9 cellular contexts compared by ENCODE assay signal in genomic region chr5:178207183-178207916, GRCh38. TPM values are rescaled to one million over a fixed set of nuclear protein-coding genes. Genes with fewer than 3 reads are reported as not detected.
DNase-seq lines count a peak whose midpoint lies in the region; ATAC-seq, FAIRE-seq and TF ChIP-seq lines count a peak whose summit lies in the region.
"Had no signal": no experiment of that assay in that cellular context is flagged by ENCODE, and none has a peak within 500 bp of the region (broad histone marks: within the 10 kb centered on the region; RNA-seq: fewer than 3 reads in every experiment).

No MANE protein-coding gene starts in this region.

- H3K36me3 Mint-ChIP-seq in IgD-negative memory B cell, result peaks cover 3% of the 10 kb centered on the region

- TF ChIP-seq POLR2A in A549 (IDR thresholded peaks at IDR 0.05; ENCODE audit: low read length) (no peak), body of pancreas (IDR thresholded peaks at IDR 0.05) (no peak)

- H3K4me1 ChIP-seq in A549 (peaks cover 26% of the 10 kb centered on the region), body of pancreas (peaks cover 27% of the 10 kb centered on the region), mesenchymal stem cell (ENCODE audit: control insufficient read depth, insufficient read depth, low read depth, low read length) (peaks cover 16% of the 10 kb centered on the region)

- CTCF ChIA-PET in A549 (lab: Yijun Ruan, JAX), result interaction anchor here (0.9 kb wide), 1 partner anchor 18 kb away, joined by 3 read pairs; no protein-coding TSS in a partner anchor

- intact Hi-C loops in body of pancreas (cut with DNase I), result loop anchor here (10.0 kb wide), 1 partner anchor 83 kb away; no protein-coding TSS in a partner anchor

- H2BK120ac ChIP-seq in mesenchymal stem cell (ENCODE audit: low read depth, low read length), result no peak overlapping the region

- no peak overlapping the region for H2BK5ac ChIP-seq in mesenchymal stem cell (ENCODE audit: low read depth, low read length, poor library complexity, severe bottlenecking)

- peak overlapping the region; percentile 96 for H3K9ac ChIP-seq in mesenchymal stem cell (ENCODE audit: low read length)

- H3K27me3 ChIP-seq in body of pancreas (no peaks in the 10 kb centered on the region), mesenchymal stem cell (ENCODE audit: control insufficient read depth in 1 of 2, insufficient read depth in 1 of 2, low read length in 2 of 2) (no peaks in the 10 kb centered on the region)

- no peak for TF ChIP-seq CTCF in A549 (IDR thresholded peaks at IDR 0.05)
- no peak for TF ChIP-seq CTCF in body of pancreas (IDR thresholded peaks at IDR 0.05)

- H4K91ac ChIP-seq in mesenchymal stem cell (ENCODE audit: low read length), result no peak overlapping the region

- peak overlapping the region in 2 of 3 donors; percentile 81 to 83 for H3K27ac Mint-ChIP-seq in IgD-negative memory B cell

- H2AFZ ChIP-seq in mesenchymal stem cell (ENCODE audit: low read depth, low read length), result no peak overlapping the region

- peaks cover 0 to 2% (median 0%) of the 10 kb centered on the region in 3 donors for H3K9me3 Mint-ChIP-seq in IgD-negative memory B cell

- H3K4me3 Mint-ChIP-seq in IgD-negative memory B cell, result peak overlapping the region; percentile 12 to 88 (median 72)

- TF ChIP-seq RAD21 in A549 (conservative IDR thresholded peaks at IDR 0.05 in 1 of 2, IDR thresholded peaks at IDR 0.05 in 1 of 2), result no peak

- no peak overlapping the region for H2BK15ac ChIP-seq in mesenchymal stem cell (ENCODE audit: low read depth, poor library complexity, severe bottlenecking)

- WGBS in A549 (ENCODE audit: missing lambda C conversion rate), result 85% methylated on average over 5 of the region's 5 CpGs
- WGBS in body of pancreas, 2 donors, result 58 to 68% methylated on average over 5 of the region's 5 CpGs
- 94% methylated on average over 5 of the region's 5 CpGs for WGBS in mesenchymal stem cell

- H3K27me3 Mint-ChIP-seq in IgD-negative memory B cell, result no peaks in the 10 kb centered on the region

- no peak overlapping the region for H2AK5ac ChIP-seq in mesenchymal stem cell (ENCODE audit: low read length, severe bottlenecking)

- H3K4me3 ChIP-seq in A549 (no peak overlapping the region), body of pancreas (no peak overlapping the region), mesenchymal stem cell (ENCODE audit: insufficient read depth in 1 of 2, low read depth in 1 of 2, low read length in 2 of 2) (peak overlapping the region in 1 of 2 experiments; percentile 100)

- H3K23ac ChIP-seq in mesenchymal stem cell (ENCODE audit: low read length in 2 of 2), result peak overlapping the region in 1 of 2 experiments; percentile 8

- no peak overlapping the region for H3K14ac ChIP-seq in mesenchymal stem cell (ENCODE audit: low read length in 2 of 2)

- H4K8ac ChIP-seq in mesenchymal stem cell (ENCODE audit: low read length), result no peak overlapping the region

- peak overlapping the region; percentile 89 for H3K4me2 ChIP-seq in A549
- no peak overlapping the region for H3K4me2 ChIP-seq in mesenchymal stem cell (ENCODE audit: low read length, poor library complexity, severe bottlenecking)

- no peak overlapping the region for H2BK12ac ChIP-seq in mesenchymal stem cell (ENCODE audit: low read length in 2 of 2)

- no peak for FAIRE-seq in A549 (lab: Jason Lieb, UNC)

- DNase-seq in A549 (ENCODE audit: low read depth in 1 of 2, low spot score in 1 of 2) (peak in 1 of 2 experiments; percentile 31), body of pancreas (peak; percentile 56 to 77 (median 64)), mesenchymal stem cell (no peak)
- no peak for DNase-seq in stimulated activated CD4-positive, alpha-beta T cell treated with anti-CD3 and anti-CD28 coated beads, Interleukin-12 subunit alpha, Interleukin-12 subunit beta, amount 100 ng/mL, for 4 hours
- DNase-seq in stimulated activated CD8-positive, alpha-beta memory T cell treated with anti-CD3 and anti-CD28 coated beads, Interleukin-4, amount 100 ng/mL, for 48 hours, result no peak
- DNase-seq: NCI-H524 treated with DMSO at 0.1 percent for 48 hours had no signal

- no peaks in the 10 kb centered on the region for H3K9me3 ChIP-seq in A549
- no peaks in the 10 kb centered on the region for H3K9me3 ChIP-seq in body of pancreas
- H3K9me3 ChIP-seq in mesenchymal stem cell (ENCODE audit: control insufficient read depth, low read length), result no peaks in the 10 kb centered on the region

- H3K27ac ChIP-seq in A549, result no peak overlapping the region
- peak overlapping the region in 1 of 4 donors; percentile 95 for H3K27ac ChIP-seq in body of pancreas
- H3K27ac ChIP-seq in mesenchymal stem cell (ENCODE audit: low read length, poor library complexity, severe bottlenecking), result no peak overlapping the region

- H3K4me1 Mint-ChIP-seq in IgD-negative memory B cell, result peaks cover 13 to 19% (median 16%) of the 10 kb centered on the region in 3 donors

- POLR2A ChIA-PET in A549 (lab: Yijun Ruan, JAX), result no interaction called here

- H3K18ac ChIP-seq in mesenchymal stem cell (ENCODE audit: low read depth in 1 of 2, low read length in 2 of 2), result no peak overlapping the region

- no peak for ATAC-seq in A549
- no peak for ATAC-seq in body of pancreas
- no peak for ATAC-seq in HG03432 (IDR thresholded peaks at IDR 0.05; ENCODE audit: unreplicated experiment)
- ATAC-seq in GM18868 (IDR thresholded peaks at IDR 0.05; ENCODE audit: unreplicated experiment), result no peak

- no peak for TF ChIP-seq EP300 in A549 (IDR thresholded peaks at IDR 0.05)

- no peak overlapping the region for H3K4ac ChIP-seq in mesenchymal stem cell (ENCODE audit: low read depth in 1 of 2, low read length in 2 of 2)

- H3K79me1 ChIP-seq in mesenchymal stem cell (replicated peaks; ENCODE audit: low read length, poor library complexity, severe bottlenecking), result peaks cover 16% of the 10 kb centered on the region

- H3K36me3 ChIP-seq in body of pancreas (replicated peaks in 1 of 2; ENCODE audit: insufficient read depth in 1 of 2, low read depth in 2 of 2) (peaks cover 0 to 35% of the 10 kb centered on the region in 2 donors), mesenchymal stem cell (ENCODE audit: control insufficient read depth in 1 of 2, insufficient read depth in 2 of 2, low read depth in 1 of 2, low read length in 2 of 2) (peaks cover 56 to 68% of the 10 kb centered on the region in 2 experiments)

TF ChIP-seq in A549, 52 proteins besides CTCF, POLR2A, EP300 and RAD21 (continues in another document):
- TF ChIP-seq BHLHE40 (IDR thresholded peaks at IDR 0.05; ENCODE audit: low read depth, low read length) (no peak), POLR2AphosphoS2 (conservative IDR thresholded peaks at IDR 0.05; ENCODE audit: low read length) (no peak), HOXB13 (CRISPR knock-in tag; IDR thresholded peaks at IDR 0.05; ENCODE audit: low read depth) (no peak), MAZ (IDR thresholded peaks at IDR 0.05; ENCODE audit: borderline replicate concordance, low read depth, low read length) (no peak), CHD2 (IDR thresholded peaks at IDR 0.05; ENCODE audit: low read length, partially characterized antibody) (no peak), ATOH8 (CRISPR knock-in tag; IDR thresholded peaks at IDR 0.05; ENCODE audit: low read depth) (no peak)

RNA-seq across cellular contexts. Expression of gene HNRNPAB, which starts 3.0 kb away (rescaled TPM):
- polyA plus RNA-seq in A549 (2011; rRNA removed) (140 and 200 TPM in 2 replicates), A549 (2017; fragmentation: RNase III; extraction: RNeasy Plus Mini Kit Qiagen cat#74134 plus additional on column Dnase treatment) (338 to 354 TPM (median 352 TPM) in 3 replicates), IgD-negative memory B cell (70.6 TPM)
- polyA plus RNA-seq in A549 (2012; cell fraction: cytosol; rRNA removed), result 249 and 266 TPM in 2 replicates
- 149 and 201 TPM in 2 replicates for polyA plus RNA-seq in A549 (2012; cell fraction: nucleus; rRNA removed)
- 68.2 and 74.0 TPM in 2 replicates for polyA minus RNA-seq in A549 (2011; rRNA and poly(A)+ RNA removed)
- 10 to 100 TPM; 42.0 to 73.8 TPM for total RNA-seq in body of pancreas
- 114 TPM for polyA plus RNA-seq in mesenchymal stem cell (2013, experiment 1 of 2)
- polyA plus RNA-seq in mesenchymal stem cell (2013, experiment 2 of 2), result 110 TPM

RNA-seq across cellular contexts. Expression of gene GMCL2, which starts 20.2 kb away (rescaled TPM):
- polyA plus RNA-seq in A549 (2011; rRNA removed) (not detected in 2 replicates), A549 (2017; fragmentation: RNase III; extraction: RNeasy Plus Mini Kit Qiagen cat#74134 plus additional on column Dnase treatment) (not detected in 3 replicates), IgD-negative memory B cell (not detected)
- polyA plus RNA-seq in A549 (2012; cell fraction: cytosol; rRNA removed), result not detected in 2 replicates
- polyA plus RNA-seq in A549 (2012; cell fraction: nucleus; rRNA removed), result not detected in 2 replicates
- not detected in 2 replicates for polyA minus RNA-seq in A549 (2011; rRNA and poly(A)+ RNA removed)
- not detected for total RNA-seq in body of pancreas
- polyA plus RNA-seq in mesenchymal stem cell (2013, experiment 1 of 2), result not detected
- not detected for polyA plus RNA-seq in mesenchymal stem cell (2013, experiment 2 of 2)

RNA-seq across cellular contexts. Expression of gene PHYKPL, which starts 25.3 kb away (rescaled TPM):
- 21.9 and 24.6 TPM in 2 replicates for polyA plus RNA-seq in A549 (2011; rRNA removed)
- polyA plus RNA-seq in A549 (2012; cell fraction: cytosol; rRNA removed), result 19.3 and 20.6 TPM in 2 replicates
- 66.2 and 68.7 TPM in 2 replicates for polyA plus RNA-seq in A549 (2012; cell fraction: nucleus; rRNA removed)
- polyA plus RNA-seq in A549 (2017; fragmentation: RNase III; extraction: RNeasy Plus Mini Kit Qiagen cat#74134 plus additional on column Dnase treatment), result 12.5 to 13.9 TPM (median 13.0 TPM) in 3 replicates
- polyA minus RNA-seq in A549 (2011; rRNA and poly(A)+ RNA removed), result 60.3 and 65.1 TPM in 2 replicates
- 58.1 TPM for polyA plus RNA-seq in IgD-negative memory B cell
- 10 to 100 TPM; 47.0 to 76.5 TPM for total RNA-seq in body of pancreas
- 14.7 TPM for polyA plus RNA-seq in mesenchymal stem cell (2013, experiment 1 of 2)
- polyA plus RNA-seq in mesenchymal stem cell (2013, experiment 2 of 2), result 13.6 TPM

RNA-seq across cellular contexts. Expression of gene NHP2, which starts 53.7 kb away (rescaled TPM):
- 177 and 205 TPM in 2 replicates for polyA plus RNA-seq in A549 (2011; rRNA removed)
- polyA plus RNA-seq in A549 (2012; cell fraction: cytosol; rRNA removed), result 436 and 477 TPM in 2 replicates
- polyA plus RNA-seq in A549 (2012; cell fraction: nucleus; rRNA removed), result 208 and 240 TPM in 2 replicates
- polyA plus RNA-seq in A549 (2017; fragmentation: RNase III; extraction: RNeasy Plus Mini Kit Qiagen cat#74134 plus additional on column Dnase treatment), result 553 to 612 TPM (median 555 TPM) in 3 replicates
- polyA minus RNA-seq in A549 (2011; rRNA and poly(A)+ RNA removed), result 54.4 and 73.5 TPM in 2 replicates
- polyA plus RNA-seq in IgD-negative memory B cell, result 227 TPM
- total RNA-seq in body of pancreas, result 10 to 100 TPM; 63.9 to 80.2 TPM
- polyA plus RNA-seq in mesenchymal stem cell (2013, experiment 1 of 2), result 114 TPM
- 119 TPM for polyA plus RNA-seq in mesenchymal stem cell (2013, experiment 2 of 2)

Comparison
In these comparisons a context has a peak if more than half of its experiments do, and no peak if none do; other contexts are left out.
1. DNase-seq: peak in body of pancreas (4 of 4); none in mesenchymal stem cell (single experiment), stimulated activated CD4-positive, alpha-beta T cell treated with anti-CD3 and anti-CD28 coated beads, Interleukin-12 subunit alpha, Interleukin-12 subunit beta, amount 100 ng/mL, for 4 hours (single experiment) and stimulated activated CD8-positive, alpha-beta memory T cell treated with anti-CD3 and anti-CD28 coated beads, Interleukin-4, amount 100 ng/mL, for 48 hours (single experiment).